In genomic region chr13:48625396-48626076, GRCh38 we compare ENCODE assay signal across 1 cellular context.
TF ChIP-seq lines count a peak whose summit lies in the region.

No MANE protein-coding gene starts in this region.

TF ChIP-seq in IMR-90, 13 proteins besides CTCF, POLR2A, EP300 and RAD21:
- TF ChIP-seq RCOR1 (IDR thresholded peaks at IDR 0.05; ENCODE audit: insufficient replicate concordance, low read length) (no peak), RFX5 (IDR thresholded peaks at IDR 0.05; ENCODE audit: low read depth, low read length) (no peak), CEBPB (IDR thresholded peaks at IDR 0.05; ENCODE audit: low read depth, low read length) (no peak), FOS (IDR thresholded peaks at IDR 0.05; ENCODE audit: low read depth, low read length) (no peak), MAFK (IDR thresholded peaks at IDR 0.05; ENCODE audit: low read depth, low read length) (no peak), MAZ (IDR thresholded peaks at IDR 0.05; ENCODE audit: borderline replicate concordance, low read depth, low read length) (no peak), MXI1 (IDR thresholded peaks at IDR 0.05; ENCODE audit: borderline replicate concordance, low read depth, low read length) (no peak), CHD1 (IDR thresholded peaks at IDR 0.05; ENCODE audit: low read depth, low read length) (no peak)
- TF ChIP-seq, protein P1, sequence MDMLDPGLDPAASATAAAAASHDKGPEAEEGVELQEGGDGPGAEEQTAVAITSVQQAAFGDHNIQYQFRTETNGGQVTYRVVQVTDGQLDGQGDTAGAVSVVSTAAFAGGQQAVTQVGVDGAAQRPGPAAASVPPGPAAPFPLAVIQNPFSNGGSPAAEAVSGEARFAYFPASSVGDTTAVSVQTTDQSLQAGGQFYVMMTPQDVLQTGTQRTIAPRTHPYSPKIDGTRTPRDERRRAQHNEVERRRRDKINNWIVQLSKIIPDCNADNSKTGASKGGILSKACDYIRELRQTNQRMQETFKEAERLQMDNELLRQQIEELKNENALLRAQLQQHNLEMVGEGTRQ (IDR thresholded peaks at IDR 0.05; ENCODE audit: low read depth, low read length), result no peak
